Comparison of ENCODE assay signal across 8 cellular contexts in genomic region chr19:44847144-44848035, GRCh38. TPM values are rescaled to one million over a fixed set of nuclear protein-coding genes. Genes with fewer than 3 reads are reported as not detected.
DNase-seq lines count a peak whose midpoint lies in the region; FAIRE-seq and TF ChIP-seq lines count a peak whose summit lies in the region.

No MANE protein-coding gene starts in this region.

- FAIRE-seq in astrocyte (lab: Jason Lieb, UNC), result no peak

- peaks cover 21% of the 10 kb centered on the region for H3K4me1 Mint-ChIP-seq in astrocyte (ENCODE audit: low read depth, unreplicated experiment)

- H3K4me3 ChIP-seq in astrocyte (ENCODE audit: insufficient read depth, low read depth, low read length), result peak overlapping the region; percentile 89

- no peak overlapping the region for H2AFZ ChIP-seq in astrocyte (ENCODE audit: low read depth, low read length)

- no peak for TF ChIP-seq CTCF in astrocyte (IDR thresholded peaks at IDR 0.05; ENCODE audit: insufficient read depth, low read depth, low read length)

- peak overlapping the region; percentile 92 for H3K27ac ChIP-seq in astrocyte (ENCODE audit: low read depth, low read length)

- no peaks in the 10 kb centered on the region for H3K9me3 ChIP-seq in astrocyte (ENCODE audit: insufficient read depth, low read depth, low read length)

- peaks cover 24% of the 10 kb centered on the region for H3K4me1 ChIP-seq in astrocyte (ENCODE audit: insufficient read depth, low read length)

- peak overlapping the region; percentile 99 for H3K4me3 Mint-ChIP-seq in astrocyte (ENCODE audit: unreplicated experiment)

- peak; percentile 23 for DNase-seq in DMS79 treated with DMSO at 0.1 percent for 48 hours (lab: John Stamatoyannopoulos, UW)
- DNase-seq in NCI-H146 treated with DMSO at 0.1 percent for 48 hours (lab: John Stamatoyannopoulos, UW; ENCODE audit: unreplicated experiment), result peak; percentile 43
- peak; percentile 39 for DNase-seq in astrocyte (ENCODE audit: low read depth)
- peak; percentile 64 for DNase-seq in hepatic stellate cell (ENCODE audit: low spot score)
- peak; percentile 44 for DNase-seq in renal cortical epithelial cell (ENCODE audit: low read depth)
- DNase-seq in NCI-H2081 treated with DMSO at 0.1 percent for 48 hours (lab: John Stamatoyannopoulos, UW), result no peak
- no peak for DNase-seq in stimulated activated naive CD4-positive, alpha-beta T cell treated with Interleukin-2 at 50 U/mL for 16 hours (lab: John Stamatoyannopoulos, UW)
- no peak for DNase-seq in stimulated activated CD4-positive, alpha-beta T cell treated with anti-CD3 and anti-CD28 coated beads, Interleukin-4, amount 100 ng/mL, for 24 hours

- H3K36me3 Mint-ChIP-seq in astrocyte (ENCODE audit: low read depth, unreplicated experiment), result peaks cover 11% of the 10 kb centered on the region

- no peaks in the 10 kb centered on the region for H3K36me3 ChIP-seq in astrocyte (ENCODE audit: insufficient read depth, low read length)

- no peaks in the 10 kb centered on the region for H3K9me3 Mint-ChIP-seq in astrocyte (ENCODE audit: unreplicated experiment)

- peak overlapping the region; percentile 89 for H3K4me2 ChIP-seq in astrocyte (ENCODE audit: low read length)

- H3K27me3 Mint-ChIP-seq in astrocyte (ENCODE audit: low read depth, unreplicated experiment), result no peaks in the 10 kb centered on the region

- no peaks in the 10 kb centered on the region for H3K27me3 ChIP-seq in astrocyte (ENCODE audit: insufficient read depth, low read length)

- H3K9ac ChIP-seq in astrocyte (ENCODE audit: low read length), result peak overlapping the region; percentile 99

- peaks cover 54% of the 10 kb centered on the region for H4K20me1 ChIP-seq in astrocyte (ENCODE audit: insufficient read depth, low read length)

- peak overlapping the region; percentile 100 for H3K27ac Mint-ChIP-seq in astrocyte (ENCODE audit: unreplicated experiment)

- H3K79me2 ChIP-seq in astrocyte (ENCODE audit: insufficient read depth, low read length), result peaks cover 63% of the 10 kb centered on the region

RNA-seq across cellular contexts. Expression of gene NECTIN2, which starts 1.3 kb away (rescaled TPM):
- total RNA-seq in astrocyte (297 and 302 TPM in 2 replicates), renal cortical epithelial cell (119 and 183 TPM in 2 replicates)

RNA-seq across cellular contexts. Expression of gene BCAM, which starts 38.5 kb away (rescaled TPM):
- total RNA-seq in astrocyte (11.5 and 14.0 TPM in 2 replicates), renal cortical epithelial cell (7.5 and 186 TPM in 2 replicates)

RNA-seq across cellular contexts. Expression of gene TOMM40, which starts 43.7 kb away (rescaled TPM):
- total RNA-seq in astrocyte (93.4 and 107 TPM in 2 replicates), renal cortical epithelial cell (65.9 and 71.9 TPM in 2 replicates)

RNA-seq across cellular contexts. Expression of gene APOE, which starts 58.2 kb away (rescaled TPM):
- total RNA-seq in astrocyte (655 and 663 TPM in 2 replicates), renal cortical epithelial cell (14.8 and 38.3 TPM in 2 replicates)

Comparison
In these comparisons a context has a peak if more than half of its experiments do, and no peak if none do; other contexts are left out.
1. DNase-seq: peak in DMS79 treated with DMSO at 0.1 percent for 48 hours (single experiment), NCI-H146 treated with DMSO at 0.1 percent for 48 hours (single experiment), astrocyte (single experiment), hepatic stellate cell (single experiment) and renal cortical epithelial cell (single experiment); none in NCI-H2081 treated with DMSO at 0.1 percent for 48 hours (single experiment), stimulated activated naive CD4-positive, alpha-beta T cell treated with Interleukin-2 at 50 U/mL for 16 hours (single experiment) and stimulated activated CD4-positive, alpha-beta T cell treated with anti-CD3 and anti-CD28 coated beads, Interleukin-4, amount 100 ng/mL, for 24 hours (single experiment).